In genomic region chr20:43949741-43950618, GRCh38 we compare ENCODE assay signal across 9 cellular contexts. TPM values are rescaled to one million over a fixed set of nuclear protein-coding genes. Genes with fewer than 3 reads are reported as not detected.
DNase-seq lines count a peak whose midpoint lies in the region; ATAC-seq, FAIRE-seq and TF ChIP-seq lines count a peak whose summit lies in the region.
"Had no signal": no experiment of that assay in that cellular context is flagged by ENCODE, and none has a peak within 500 bp of the region (broad histone marks: within the 10 kb centered on the region; RNA-seq: fewer than 3 reads in every experiment).

No MANE protein-coding gene starts in this region.

- no peak for FAIRE-seq in RCC 7860 (lab: Jason Lieb, UNC)
- FAIRE-seq: endometrium had no signal

- WGBS in SK-N-SH (ENCODE audit: low lambda C conversion rate) = 71% methylated on average over 14 of the region's 18 CpGs

- H2AFZ ChIP-seq in SK-N-SH (ENCODE audit: low read depth) = no peak overlapping the region

- peak; percentile 74 for ATAC-seq in HG02798 (IDR thresholded peaks at IDR 0.05; ENCODE audit: poor library complexity, unreplicated experiment)

- H3K4me3 ChIP-seq in GM12865 (ENCODE audit: low read depth, low read length) = no peak overlapping the region
- H3K4me3 ChIP-seq in SK-N-SH (ENCODE audit: low read depth in 2 of 2, low read length in 1 of 2) = no peak overlapping the region

- H4K20me1 ChIP-seq in SK-N-SH (ENCODE audit: insufficient read depth) = no peaks in the 10 kb centered on the region

- no peak overlapping the region for H3K27ac Mint-ChIP-seq in activated naive CD4-positive, alpha-beta T cell treated with anti-CD3 and anti-CD28 coated beads for 36 hours

- H3F3A ChIP-seq in SK-N-SH (replicated peaks; ENCODE audit: insufficient read depth) = peaks cover 9% of the 10 kb centered on the region

- TF ChIP-seq CTCF in GM12865 (IDR thresholded peaks at IDR 0.05; ENCODE audit: insufficient read depth, low read depth, low read length, missing control alignments) (no peak), SK-N-SH (IDR thresholded peaks at IDR 0.05) (no peak)

- H3K4me3 Mint-ChIP-seq in activated naive CD4-positive, alpha-beta T cell treated with anti-CD3 and anti-CD28 coated beads for 36 hours = no peak overlapping the region

- H3K9me2 ChIP-seq in SK-N-SH = no peaks in the 10 kb centered on the region

- no peaks in the 10 kb centered on the region for H3K9me3 Mint-ChIP-seq in activated naive CD4-positive, alpha-beta T cell treated with anti-CD3 and anti-CD28 coated beads for 36 hours

- peaks cover 6% of the 10 kb centered on the region for H3K27me3 Mint-ChIP-seq in activated naive CD4-positive, alpha-beta T cell treated with anti-CD3 and anti-CD28 coated beads for 36 hours (ENCODE audit: low read depth)

- H3K27me3 ChIP-seq in SK-N-SH (ENCODE audit: insufficient read depth) = no peaks in the 10 kb centered on the region

- H3K36me3 ChIP-seq in SK-N-SH (replicated peaks in 1 of 2; ENCODE audit: control insufficient read depth in 1 of 2, insufficient read depth in 2 of 2, low read length in 1 of 2) = no peaks in the 10 kb centered on the region

- peak in 1 of 2 experiments; percentile 56; a peak in 1 of 4 replicates for TF ChIP-seq EP300 in SK-N-SH (IDR thresholded peaks at IDR 0.05; ENCODE audit: borderline replicate concordance in 1 of 2, low read depth in 1 of 2, low read length in 1 of 2)

- intact Hi-C loops in activated naive CD4-positive, alpha-beta T cell treated with anti-CD3 and anti-CD28 coated beads for 36 hours (cut with micrococcal nuclease) = no loop called here

- no peaks in the 10 kb centered on the region for H3K79me2 ChIP-seq in SK-N-SH (ENCODE audit: insufficient read depth)

- H3K36me3 Mint-ChIP-seq in activated naive CD4-positive, alpha-beta T cell treated with anti-CD3 and anti-CD28 coated beads for 36 hours (ENCODE audit: low read depth) = no peaks in the 10 kb centered on the region

- H3K27ac ChIP-seq in SK-N-SH (ENCODE audit: low read depth in 2 of 2, low read length in 1 of 2) = peak overlapping the region; percentile 17 to 53; a peak in 2 of 4 replicates

- POLR2A ChIA-PET in SK-N-SH (lab: Yijun Ruan, JAX) = no interaction called here

- TF ChIP-seq RAD21 in SK-N-SH (IDR thresholded peaks at IDR 0.05; ENCODE audit: low read length) = no peak

- DNase-seq in GM12865 (ENCODE audit: low read depth) = peak; percentile 87
- peak; percentile 70 for DNase-seq in SK-N-SH
- DNase-seq in activated naive CD4-positive, alpha-beta T cell treated with anti-CD3 and anti-CD28 coated beads for 36 hours = peak; percentile 75
- DNase-seq in stimulated activated CD4-positive, alpha-beta T cell treated with anti-CD3 and anti-CD28 coated beads, Interleukin-12 subunit alpha, Interleukin-12 subunit beta, amount 100 ng/mL, for 48 hours (ENCODE audit: low read depth in 2 of 3, low spot score in 1 of 3) = peak; percentile 42 to 57 (median 43)
- no peak for DNase-seq in amniotic stem cell (lab: John Stamatoyannopoulos, UW)
- no peak for DNase-seq in HuH-7 (ENCODE audit: low spot score)
- DNase-seq in RCC 7860 (ENCODE audit: low spot score) = no peak

- CTCF ChIA-PET in SK-N-SH (lab: Yijun Ruan, JAX) = interaction anchor here (1.0 kb wide), 1 partner anchor 131 kb away, joined by 3 read pairs; no protein-coding TSS in a partner anchor
- CTCF ChIA-PET in activated naive CD4-positive, alpha-beta T cell treated with anti-CD3 and anti-CD28 coated beads for 36 hours (lab: Charles Lee) = no interaction called here

- peaks cover 34 to 44% of the 10 kb centered on the region in 2 experiments for H3K4me1 ChIP-seq in SK-N-SH (ENCODE audit: control insufficient read depth in 1 of 2, insufficient read depth in 2 of 2, low read depth in 1 of 2, low read length in 1 of 2)

- H3K9ac ChIP-seq in SK-N-SH = no peak overlapping the region

- no peaks in the 10 kb centered on the region for H3K9me3 ChIP-seq in SK-N-SH

- H3K4me1 Mint-ChIP-seq in activated naive CD4-positive, alpha-beta T cell treated with anti-CD3 and anti-CD28 coated beads for 36 hours (ENCODE audit: low read depth) = peaks cover 61% of the 10 kb centered on the region

- peak overlapping the region; percentile 46; the same call in 1 of the 2 replicates for H3K4me2 ChIP-seq in SK-N-SH

TF ChIP-seq in SK-N-SH, 30 proteins besides CTCF, POLR2A, EP300 and RAD21 (continues in another document):
- TF ChIP-seq ELF1 (IDR thresholded peaks at IDR 0.05) (no peak), TEAD4 (IDR thresholded peaks at IDR 0.05; ENCODE audit: borderline replicate concordance, insufficient read depth) (0 out of 2 replicates have a peak, but pooled peaks have one; percentile 30), EZH2phosphoT487 (IDR thresholded peaks at IDR 0.05; ENCODE audit: borderline replicate concordance, low read depth) (no peak), RFX5 (IDR thresholded peaks at IDR 0.05; ENCODE audit: low read length) (no peak), POLR2AphosphoS5 (IDR thresholded peaks at IDR 0.05; ENCODE audit: low read depth, low read length) (no peak), GATA2 (CRISPR knock-in tag; IDR thresholded peaks at IDR 0.05) (peak; percentile 75), SMC3 (IDR thresholded peaks at IDR 0.05; ENCODE audit: low read depth, low read length) (no peak), MAX (IDR thresholded peaks at IDR 0.05; ENCODE audit: low read depth) (0 out of 2 replicates have a peak, but pooled peaks have one; percentile 23), TCF12 (IDR thresholded peaks at IDR 0.05) (peak; percentile 73), RCOR1 (IDR thresholded peaks at IDR 0.05; ENCODE audit: low read length) (no peak), FOSL2 (IDR thresholded peaks at IDR 0.05; ENCODE audit: borderline replicate concordance, low read depth) (no peak), CHD2 (IDR thresholded peaks at IDR 0.05; ENCODE audit: low read length, partially characterized antibody) (peak; percentile 43), YY1 (IDR thresholded peaks at IDR 0.05; ENCODE audit: low read depth) (no peak), FOXJ3 (CRISPR knock-in tag; IDR thresholded peaks at IDR 0.05) (no peak)
- TF ChIP-seq, protein P1, sequence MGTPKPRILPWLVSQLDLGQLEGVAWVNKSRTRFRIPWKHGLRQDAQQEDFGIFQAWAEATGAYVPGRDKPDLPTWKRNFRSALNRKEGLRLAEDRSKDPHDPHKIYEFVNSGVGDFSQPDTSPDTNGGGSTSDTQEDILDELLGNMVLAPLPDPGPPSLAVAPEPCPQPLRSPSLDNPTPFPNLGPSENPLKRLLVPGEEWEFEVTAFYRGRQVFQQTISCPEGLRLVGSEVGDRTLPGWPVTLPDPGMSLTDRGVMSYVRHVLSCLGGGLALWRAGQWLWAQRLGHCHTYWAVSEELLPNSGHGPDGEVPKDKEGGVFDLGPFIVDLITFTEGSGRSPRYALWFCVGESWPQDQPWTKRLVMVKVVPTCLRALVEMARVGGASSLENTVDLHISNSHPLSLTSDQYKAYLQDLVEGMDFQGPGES (IDR thresholded peaks at IDR 0.05; ENCODE audit: low read depth, low read length) = no peak
- TF ChIP-seq, protein P2, sequence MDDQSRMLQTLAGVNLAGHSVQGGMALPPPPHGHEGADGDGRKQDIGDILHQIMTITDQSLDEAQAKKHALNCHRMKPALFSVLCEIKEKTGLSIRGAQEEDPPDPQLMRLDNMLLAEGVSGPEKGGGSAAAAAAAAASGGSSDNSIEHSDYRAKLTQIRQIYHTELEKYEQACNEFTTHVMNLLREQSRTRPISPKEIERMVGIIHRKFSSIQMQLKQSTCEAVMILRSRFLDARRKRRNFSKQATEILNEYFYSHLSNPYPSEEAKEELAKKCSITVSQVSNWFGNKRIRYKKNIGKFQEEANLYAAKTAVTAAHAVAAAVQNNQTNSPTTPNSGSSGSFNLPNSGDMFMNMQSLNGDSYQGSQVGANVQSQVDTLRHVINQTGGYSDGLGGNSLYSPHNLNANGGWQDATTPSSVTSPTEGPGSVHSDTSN (IDR thresholded peaks at IDR 0.05) = no peak
- TF ChIP-seq, protein P3, sequence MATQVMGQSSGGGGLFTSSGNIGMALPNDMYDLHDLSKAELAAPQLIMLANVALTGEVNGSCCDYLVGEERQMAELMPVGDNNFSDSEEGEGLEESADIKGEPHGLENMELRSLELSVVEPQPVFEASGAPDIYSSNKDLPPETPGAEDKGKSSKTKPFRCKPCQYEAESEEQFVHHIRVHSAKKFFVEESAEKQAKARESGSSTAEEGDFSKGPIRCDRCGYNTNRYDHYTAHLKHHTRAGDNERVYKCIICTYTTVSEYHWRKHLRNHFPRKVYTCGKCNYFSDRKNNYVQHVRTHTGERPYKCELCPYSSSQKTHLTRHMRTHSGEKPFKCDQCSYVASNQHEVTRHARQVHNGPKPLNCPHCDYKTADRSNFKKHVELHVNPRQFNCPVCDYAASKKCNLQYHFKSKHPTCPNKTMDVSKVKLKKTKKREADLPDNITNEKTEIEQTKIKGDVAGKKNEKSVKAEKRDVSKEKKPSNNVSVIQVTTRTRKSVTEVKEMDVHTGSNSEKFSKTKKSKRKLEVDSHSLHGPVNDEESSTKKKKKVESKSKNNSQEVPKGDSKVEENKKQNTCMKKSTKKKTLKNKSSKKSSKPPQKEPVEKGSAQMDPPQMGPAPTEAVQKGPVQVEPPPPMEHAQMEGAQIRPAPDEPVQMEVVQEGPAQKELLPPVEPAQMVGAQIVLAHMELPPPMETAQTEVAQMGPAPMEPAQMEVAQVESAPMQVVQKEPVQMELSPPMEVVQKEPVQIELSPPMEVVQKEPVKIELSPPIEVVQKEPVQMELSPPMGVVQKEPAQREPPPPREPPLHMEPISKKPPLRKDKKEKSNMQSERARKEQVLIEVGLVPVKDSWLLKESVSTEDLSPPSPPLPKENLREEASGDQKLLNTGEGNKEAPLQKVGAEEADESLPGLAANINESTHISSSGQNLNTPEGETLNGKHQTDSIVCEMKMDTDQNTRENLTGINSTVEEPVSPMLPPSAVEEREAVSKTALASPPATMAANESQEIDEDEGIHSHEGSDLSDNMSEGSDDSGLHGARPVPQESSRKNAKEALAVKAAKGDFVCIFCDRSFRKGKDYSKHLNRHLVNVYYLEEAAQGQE (IDR thresholded peaks at IDR 0.05; ENCODE audit: low read depth, low read length) = no peak

RNA-seq across cellular contexts. Expression of gene TOX2, which starts 35.3 kb away (rescaled TPM):
- polyA plus RNA-seq in SK-N-SH (2012; rRNA removed) = 6.1 and 15.4 TPM in 2 replicates
- polyA plus RNA-seq in SK-N-SH (2012; cell fraction: cytosol; rRNA removed) = 8.1 and 12.1 TPM in 2 replicates
- 10.7 and 19.5 TPM in 2 replicates for polyA plus RNA-seq in SK-N-SH (2012; cell fraction: nucleus; rRNA removed)
- 1 to 10 TPM; 1.2 to 1.6 TPM for total RNA-seq in activated naive CD4-positive, alpha-beta T cell treated with anti-CD3 and anti-CD28 coated beads for 36 hours

Comparison
In these comparisons a context has a peak if more than half of its experiments do, and no peak if none do; other contexts are left out.
1. DNase-seq: peak in GM12865 (single experiment), SK-N-SH (single experiment), activated naive CD4-positive, alpha-beta T cell treated with anti-CD3 and anti-CD28 coated beads for 36 hours (single experiment) and stimulated activated CD4-positive, alpha-beta T cell treated with anti-CD3 and anti-CD28 coated beads, Interleukin-12 subunit alpha, Interleukin-12 subunit beta, amount 100 ng/mL, for 48 hours (3 of 3); none in amniotic stem cell (single experiment), HuH-7 (single experiment) and RCC 7860 (single experiment).